Comparison of ENCODE assay signal across 10 cellular contexts in the genomic region with DNA sequence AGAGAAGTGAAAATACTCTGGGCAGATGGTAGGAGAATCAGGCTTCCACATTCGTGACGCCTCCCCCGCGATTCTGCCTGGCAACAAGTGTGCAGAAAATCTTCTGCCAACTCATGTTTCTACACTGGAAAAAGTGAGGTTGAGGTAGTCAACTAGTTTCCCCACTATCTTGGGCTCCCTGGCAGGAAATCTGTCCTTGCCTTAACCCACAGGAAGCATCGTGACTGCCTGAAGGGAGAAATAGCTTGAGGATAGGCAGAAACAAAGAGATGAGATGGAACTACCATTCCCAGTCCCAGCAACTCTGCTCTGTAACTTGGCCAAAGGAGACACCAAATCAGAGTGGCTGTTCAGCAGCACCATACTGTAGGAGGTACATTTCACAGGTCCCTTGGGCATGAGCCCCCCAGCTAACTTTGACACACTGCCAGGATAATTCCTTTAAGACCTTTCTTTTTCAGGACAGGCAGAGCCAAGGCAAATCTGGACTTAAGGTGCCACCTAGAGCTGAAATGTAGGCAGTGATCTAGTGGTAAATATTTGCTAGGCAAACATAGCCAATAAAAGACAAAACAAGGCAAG.
A peak's percentile ranks its signal among the peaks of the same experiment; 100 is the strongest.
DNase-seq lines count a peak whose midpoint lies in the region; ATAC-seq and TF ChIP-seq lines count a peak whose summit lies in the region.
"Had no signal": no experiment of that assay in that cellular context is flagged by ENCODE, and none has a peak within 500 bp of the region (broad histone marks: within the 10 kb centered on the region; RNA-seq: fewer than 3 reads in every experiment).

No MANE protein-coding gene starts in this region.

- in situ Hi-C loops in astrocyte of the spinal cord (cut with HindIII; ENCODE audit: low sequenced_read_pairs), result no loop called here

- POLR2A ChIA-PET in CD4-positive, alpha-beta memory T cell (lab: Charles Lee; ENCODE audit: partially characterized antibody), result no interaction called here

- H3K36me3 ChIP-seq in KMS-11 (ENCODE audit: insufficient read depth) (no peaks in the 10 kb centered on the region), lower lobe of right lung (no peaks in the 10 kb centered on the region)
- no peaks in the 10 kb centered on the region for H3K36me3 ChIP-seq in CD4-positive, alpha-beta memory T cell (ENCODE audit: insufficient read depth, low read length)

- no peak overlapping the region for H3K4me3 ChIP-seq in KMS-11 (IDR thresholded peaks at IDR 0.05; ENCODE audit: insufficient read depth, low read depth, low read length)
- no peak overlapping the region for H3K4me3 ChIP-seq in astrocyte of the spinal cord (ENCODE audit: low read depth, low read length)
- no peak overlapping the region for H3K4me3 ChIP-seq in lower lobe of right lung
- H3K4me3 ChIP-seq in CD4-positive, alpha-beta memory T cell (ENCODE audit: low read length in 2 of 2), result no peak overlapping the region

- no peaks in the 10 kb centered on the region for H3K4me1 ChIP-seq in KMS-11 (ENCODE audit: low read depth, poor library complexity, severe bottlenecking)
- no peaks in the 10 kb centered on the region for H3K4me1 ChIP-seq in lower lobe of right lung
- H3K4me1 ChIP-seq in CD4-positive, alpha-beta memory T cell (ENCODE audit: insufficient read depth, low read length), result no peaks in the 10 kb centered on the region

- no peak overlapping the region for H3K4me2 ChIP-seq in KMS-11

- no peak overlapping the region for H2AFZ ChIP-seq in KMS-11 (ENCODE audit: low read depth)

- CTCF ChIA-PET in Calu3 (lab: Charles Lee), result interaction anchor here (1.4 to 1.7 kb wide), 3 partner anchors 300 to 356 kb away, joined by 4 to 10 read pairs (median 9); partner anchors contain the start of gene RERG
- CTCF ChIA-PET in CD4-positive, alpha-beta memory T cell (lab: Charles Lee; ENCODE audit: partially characterized antibody), result interaction anchor here (0.7 to 3.5 kb wide), 4 partner anchors 56 to 63 kb away, joined by 4 to 23 read pairs (median 13); no protein-coding TSS in a partner anchor

- no peak for TF ChIP-seq CTCF in Calu3 (IDR thresholded peaks at IDR 0.05; ENCODE audit: unreplicated experiment)
- TF ChIP-seq CTCF in KMS-11 (conservative IDR thresholded peaks at IDR 0.05; ENCODE audit: low read depth, low read length), result 0 out of 2 replicates have a peak, but pooled peaks have one; percentile 31
- TF ChIP-seq CTCF in astrocyte of the spinal cord (IDR thresholded peaks at IDR 0.05; ENCODE audit: low read depth, low read length), result peak; percentile 19
- TF ChIP-seq CTCF in lower lobe of right lung (IDR thresholded peaks at IDR 0.05), result no peak
- TF ChIP-seq CTCF in GM10266 (IDR thresholded peaks at IDR 0.05; ENCODE audit: control insufficient read depth, insufficient read depth, low read depth, missing control alignments), result no peak

- no peaks in the 10 kb centered on the region for H3K36me3 Mint-ChIP-seq in Calu3 (ENCODE audit: insufficient read depth, unreplicated experiment)
- peaks cover 0 to 6% of the 10 kb centered on the region in 2 donors for H3K36me3 Mint-ChIP-seq in CD4-positive, alpha-beta memory T cell

- H3K9me3 Mint-ChIP-seq in Calu3 (ENCODE audit: low read depth, unreplicated experiment), result no peaks in the 10 kb centered on the region
- peaks cover 0 to 18% (median 9%) of the 10 kb centered on the region in 8 donors for H3K9me3 Mint-ChIP-seq in CD4-positive, alpha-beta memory T cell

- H3K9ac ChIP-seq in KMS-11, result no peak overlapping the region

- H3K4me3 Mint-ChIP-seq in Calu3 (ENCODE audit: low read depth, unreplicated experiment), result no peak overlapping the region
- H3K4me3 Mint-ChIP-seq in CD4-positive, alpha-beta memory T cell, result no peak overlapping the region

- H3K27me3 ChIP-seq in KMS-11 (ENCODE audit: insufficient read depth, low read depth) (no peaks in the 10 kb centered on the region), lower lobe of right lung (ENCODE audit: low read depth) (no peaks in the 10 kb centered on the region)
- H3K27me3 ChIP-seq in CD4-positive, alpha-beta memory T cell (ENCODE audit: insufficient read depth, low read length), result no peaks in the 10 kb centered on the region

- no TSS peak for BruUV-seq in Calu3 (replicated peaks; lab: Mats Ljungman, UMichigan)

- H3K27ac Mint-ChIP-seq in Calu3 (ENCODE audit: unreplicated experiment), result no peak overlapping the region
- no peak overlapping the region for H3K27ac Mint-ChIP-seq in CD4-positive, alpha-beta memory T cell

- H4K20me1 ChIP-seq in KMS-11 (ENCODE audit: insufficient read depth), result no peaks in the 10 kb centered on the region

- H3K9me3 ChIP-seq in lower lobe of right lung, result peaks cover 8% of the 10 kb centered on the region
- H3K9me3 ChIP-seq in CD4-positive, alpha-beta memory T cell (ENCODE audit: control insufficient read depth in 1 of 2, low read length in 2 of 2), result no peaks in the 10 kb centered on the region

- no peaks in the 10 kb centered on the region for H3K27me3 Mint-ChIP-seq in Calu3 (ENCODE audit: unreplicated experiment)
- H3K27me3 Mint-ChIP-seq in CD4-positive, alpha-beta memory T cell, result peaks cover 1 to 7% of the 10 kb centered on the region in 2 donors

- DNase-seq in Calu3 (peak; percentile 24), astrocyte of the spinal cord (ENCODE audit: low read depth, low spot score) (no peak), lower lobe of right lung (peak; percentile 59), GM10266 (ENCODE audit: extremely low spot score) (no peak), globus pallidus (ENCODE audit: low spot score) (no peak), 8988T (no peak)
- DNase-seq in CD4-positive, alpha-beta memory T cell, result no peak
- DNase-seq: activated gamma-delta T cell, NCI-H1092 had no signal

- peaks cover 24% of the 10 kb centered on the region for H3K4me1 Mint-ChIP-seq in Calu3 (ENCODE audit: low read depth, unreplicated experiment)
- peaks cover under 1 to 2% (median under 1%) of the 10 kb centered on the region in 4 donors for H3K4me1 Mint-ChIP-seq in CD4-positive, alpha-beta memory T cell

- no peaks in the 10 kb centered on the region for H3K79me2 ChIP-seq in KMS-11 (ENCODE audit: insufficient read depth, low read depth)

- peak; percentile 51 to 53 for ATAC-seq in lower lobe of right lung

- no peak overlapping the region for H3K27ac ChIP-seq in KMS-11
- H3K27ac ChIP-seq in lower lobe of right lung, result no peak overlapping the region
- H3K27ac ChIP-seq in CD4-positive, alpha-beta memory T cell (ENCODE audit: low read depth, low read length), result no peak overlapping the region

- intact Hi-C loops in Calu3 (cut with micrococcal nuclease; ENCODE audit: unreplicated experiment), result loop anchor here (1.0 kb wide), 1 partner anchor 300 kb away; no protein-coding TSS in a partner anchor
- intact Hi-C loops in lower lobe of right lung (cut with DNase I), result loop anchor here (10.0 kb wide), 1 partner anchor 252 kb away; no protein-coding TSS in a partner anchor
- intact Hi-C loops in CD4-positive, alpha-beta memory T cell (cut with micrococcal nuclease), result loop anchor here (10.0 kb wide), 1 partner anchor 802 kb away; no protein-coding TSS in a partner anchor

Comparison
In these comparisons a context has a peak if more than half of its experiments do, and no peak if none do; other contexts are left out.
1. DNase-seq: peak in Calu3 (single experiment) and lower lobe of right lung (single experiment); none in astrocyte of the spinal cord (single experiment), GM10266 (single experiment), globus pallidus (single experiment), CD4-positive, alpha-beta memory T cell (0 of 5) and 8988T (single experiment).
2. CTCF ChIP-seq: peak in KMS-11 (single experiment) and astrocyte of the spinal cord (single experiment); none in Calu3 (single experiment), lower lobe of right lung (single experiment) and GM10266 (single experiment).